In genomic region chr5:135571902-135572301, GRCh38 we compare ENCODE assay signal across 27 cellular contexts. TPM values are rescaled to one million over a fixed set of nuclear protein-coding genes. Genes with fewer than 3 reads are reported as not detected.
"Had no signal": no experiment of that assay in that cellular context is flagged by ENCODE, and none has a peak within 500 bp of the region (broad histone marks: within the 10 kb centered on the region; RNA-seq: fewer than 3 reads in every experiment).

No MANE protein-coding gene starts in this region.

- ATAC-seq: activated T-cell treated with anti-CD3 and anti-CD28 coated beads, Interleukin-2, amount 50 U/mL, for 72 hours; WTC11 had no signal

- H3K27ac Mint-ChIP-seq: activated CD4-positive, alpha-beta T cell treated with anti-CD3 and anti-CD28 coated beads, Interleukin-2, amount 10 ng/mL, durations not matched to agents 24 days and 14 days; activated naive CD4-positive, alpha-beta T cell treated with anti-CD3 and anti-CD28 coated beads, Interleukin-2, amount 10 ng/mL, durations not matched to agents 7 days and 5 days; activated naive CD8-positive, alpha-beta T cell treated with anti-CD3 and anti-CD28 coated beads for 36 hours; activated T-cell treated with anti-CD3 and anti-CD28 coated beads, Interleukin-2, amount 50 U/mL, for 72 hours; activated T-helper 2 cell treated with anti-CD3 and anti-CD28 coated beads, Interferon-gamma antibody, Interleukin-2, Interleukin-4, amounts not matched to agents 10 μg/mL and 5 μg/mL and 100 μg/mL, durations not matched to agents 14 hours and 24 hours and 36 hours; T-helper 1 cell treated with Interleukin-12 subunit alpha and Interleukin-12 subunit beta and Interleukin-4 antibody, amounts not matched to agents 30 μg/mL and 1 μg/mL, for 36 hours; WTC11 had no signal

- H3K9me3 Mint-ChIP-seq: activated CD4-positive, alpha-beta T cell treated with anti-CD3 and anti-CD28 coated beads, Interleukin-2, amount 10 ng/mL, durations not matched to agents 24 days and 14 days; activated naive CD4-positive, alpha-beta T cell treated with anti-CD3 and anti-CD28 coated beads, Interleukin-2, amount 10 ng/mL, durations not matched to agents 7 days and 5 days; activated naive CD8-positive, alpha-beta T cell treated with anti-CD3 and anti-CD28 coated beads for 36 hours; activated T-cell treated with anti-CD3 and anti-CD28 coated beads, Interleukin-2, amount 50 U/mL, for 72 hours; activated T-helper 2 cell treated with anti-CD3 and anti-CD28 coated beads, Interferon-gamma antibody, Interleukin-2, Interleukin-4, amounts not matched to agents 10 μg/mL and 5 μg/mL and 100 μg/mL, durations not matched to agents 14 hours and 24 hours and 36 hours; T-helper 1 cell treated with Interleukin-12 subunit alpha and Interleukin-12 subunit beta and Interleukin-4 antibody, amounts not matched to agents 30 μg/mL and 1 μg/mL, for 36 hours; WTC11 had no signal

- DNase-seq: activated CD4-positive, alpha-beta T cell treated with anti-CD3 and anti-CD28 coated beads, Interleukin-2, amount 10 ng/mL, durations not matched to agents 24 days and 14 days; activated CD4-positive, alpha-beta T cell treated with anti-CD3 and anti-CD28 coated beads, Interleukin-2, amount 50 U/mL, for 48 hours; activated CD4-positive, CD25-positive, alpha-beta regulatory T cell treated with anti-CD3 and anti-CD28 coated beads, Interleukin-2, amount 50 U/mL, for 72 hours; activated CD8-positive, alpha-beta memory T cell treated with anti-CD3 and anti-CD28 coated beads for 24 hours; activated gamma-delta T cell treated with Interleukin-2 at 50 U/mL for 16 hours; activated naive CD4-positive, alpha-beta T cell treated with anti-CD3 and anti-CD28 coated beads, Interleukin-2, amount 10 ng/mL, durations not matched to agents 7 days and 5 days; activated naive CD8-positive, alpha-beta T cell treated with anti-CD3 and anti-CD28 coated beads for 36 hours; activated T-cell treated with anti-CD3 and anti-CD28 coated beads, Interleukin-2, amount 50 U/mL, for 72 hours; brain microvascular endothelial cell; caudate nucleus; colonic mucosa; MM.1S; NCI-H1105; NCI-H1436; NCI-H1694 treated with DMSO at 0.1 percent for 48 hours; NCI-H2029 treated with DMSO at 0.1 percent for 48 hours; NCI-H345; NCI-H510A treated with DMSO at 0.1 percent for 48 hours; NCI-H69; NK-92 treated with Interleukin-12 subunit alpha and Interleukin-12 subunit beta, amount 100 ng/mL, for 24 hours; PC-9; SHP77 treated with DMSO at 0.1 percent for 48 hours had no signal

- H3K36me3 Mint-ChIP-seq: activated naive CD4-positive, alpha-beta T cell treated with anti-CD3 and anti-CD28 coated beads, Interleukin-2, amount 10 ng/mL, durations not matched to agents 7 days and 5 days; activated naive CD8-positive, alpha-beta T cell treated with anti-CD3 and anti-CD28 coated beads for 36 hours; WTC11 had no signal

- H3K4me3 Mint-ChIP-seq: activated CD4-positive, alpha-beta T cell treated with anti-CD3 and anti-CD28 coated beads, Interleukin-2, amount 10 ng/mL, durations not matched to agents 24 days and 14 days; activated naive CD4-positive, alpha-beta T cell treated with anti-CD3 and anti-CD28 coated beads, Interleukin-2, amount 10 ng/mL, durations not matched to agents 7 days and 5 days; activated naive CD8-positive, alpha-beta T cell treated with anti-CD3 and anti-CD28 coated beads for 36 hours; activated T-cell treated with anti-CD3 and anti-CD28 coated beads, Interleukin-2, amount 50 U/mL, for 72 hours; T-helper 1 cell treated with Interleukin-12 subunit alpha and Interleukin-12 subunit beta and Interleukin-4 antibody, amounts not matched to agents 30 μg/mL and 1 μg/mL, for 36 hours; WTC11 had no signal

- H3K4me1 Mint-ChIP-seq: activated naive CD8-positive, alpha-beta T cell treated with anti-CD3 and anti-CD28 coated beads for 36 hours had no signal

RNA-seq across cellular contexts. Expression of gene CXCL14, which starts 6.9 kb away (rescaled TPM):
- total RNA-seq: activated CD4-positive, alpha-beta T cell treated with anti-CD3 and anti-CD28 coated beads, Interleukin-2, amount 10 ng/mL, durations not matched to agents 24 days and 14 days; activated naive CD8-positive, alpha-beta T cell treated with anti-CD3 and anti-CD28 coated beads for 36 hours; activated T-cell treated with anti-CD3 and anti-CD28 coated beads, Interleukin-2, amount 50 U/mL, for 72 hours; activated T-helper 2 cell treated with anti-CD3 and anti-CD28 coated beads, Interferon-gamma antibody, Interleukin-2, Interleukin-4, amounts not matched to agents 10 μg/mL and 5 μg/mL and 100 μg/mL, durations not matched to agents 14 hours and 24 hours and 36 hours; PC-9; SK-MEL-5 had no signal

RNA-seq across cellular contexts. Expression of gene NEUROG1, which starts 36.1 kb away (rescaled TPM):
- total RNA-seq: activated CD4-positive, alpha-beta T cell treated with anti-CD3 and anti-CD28 coated beads, Interleukin-2, amount 10 ng/mL, durations not matched to agents 24 days and 14 days; activated naive CD8-positive, alpha-beta T cell treated with anti-CD3 and anti-CD28 coated beads for 36 hours; activated T-cell treated with anti-CD3 and anti-CD28 coated beads, Interleukin-2, amount 50 U/mL, for 72 hours; activated T-helper 2 cell treated with anti-CD3 and anti-CD28 coated beads, Interferon-gamma antibody, Interleukin-2, Interleukin-4, amounts not matched to agents 10 μg/mL and 5 μg/mL and 100 μg/mL, durations not matched to agents 14 hours and 24 hours and 36 hours; colonic mucosa; PC-9; SK-MEL-5 had no signal
- polyA plus RNA-seq: adipose tissue had no signal
